In the genomic region with DNA sequence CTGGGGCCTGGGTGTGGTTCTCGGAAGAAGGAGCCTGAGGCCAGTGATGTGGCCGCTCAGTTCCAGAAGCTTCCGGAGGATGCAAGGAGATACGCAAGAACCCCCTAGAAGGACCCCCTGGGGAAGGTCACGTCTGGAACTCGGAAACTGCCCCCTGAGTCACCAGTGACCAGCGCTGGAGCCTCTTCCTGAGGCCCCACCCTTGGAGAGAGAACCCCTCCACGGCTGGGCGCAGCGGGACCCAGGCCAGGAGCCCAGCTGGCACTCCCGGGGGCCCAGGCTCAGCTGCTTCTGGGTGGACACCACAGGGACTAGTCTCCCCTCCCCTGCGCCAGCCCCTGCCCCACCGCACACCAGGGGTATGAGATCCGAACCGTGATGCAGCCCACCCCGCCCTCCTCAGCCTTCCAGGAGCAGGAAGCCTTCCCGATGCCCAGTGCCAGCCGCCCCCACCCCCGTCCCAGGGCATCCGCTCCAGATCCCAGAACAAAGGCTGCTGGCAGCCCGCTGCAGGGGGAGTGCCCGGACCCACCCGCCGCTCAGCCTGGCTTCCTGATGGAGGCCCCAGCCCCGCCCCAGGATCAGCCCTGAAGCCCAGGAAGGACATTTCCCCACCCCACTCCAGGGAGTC, we compare ENCODE assay signal across 10 cellular contexts. TPM values are rescaled to one million over a fixed set of nuclear protein-coding genes. Genes with fewer than 3 reads are reported as not detected.
DNase-seq lines count a peak whose midpoint lies in the region; ATAC-seq and TF ChIP-seq lines count a peak whose summit lies in the region.
"Had no signal": no experiment of that assay in that cellular context is flagged by ENCODE, and none has a peak within 500 bp of the region (broad histone marks: within the 10 kb centered on the region; RNA-seq: fewer than 3 reads in every experiment).

No MANE protein-coding gene starts in this region.

- intact Hi-C loops in Caco-2 (cut with micrococcal nuclease; ENCODE audit: unreplicated experiment) (no loop called here), psoas muscle (cut with DNase I) (no loop called here), A673 (cut with micrococcal nuclease; ENCODE audit: unreplicated experiment) (no loop called here)

- DNase-seq in Caco-2 (peak in 1 of 2 experiments; percentile 20), T1000 (lab: John Stamatoyannopoulos, UW) (peak; percentile 17), fibroblast of villous mesenchyme (ENCODE audit: low read depth) (peak; percentile 83), psoas muscle (peak; percentile 57 to 74), HEK293T (ENCODE audit: extremely low spot score) (no peak), HPDE6-E6E7 (ENCODE audit: extremely low spot score) (no peak), A673 (ENCODE audit: low spot score) (no peak)
- no peak for DNase-seq in activated T-cell treated with anti-CD3 and anti-CD28 coated beads, Interleukin-2, amount 50 U/mL, for 72 hours
- DNase-seq: activated B cell treated with CpG ODN at 0.5 μM for 24 hours; CD8-positive, alpha-beta T cell had no signal

- H3K27ac ChIP-seq in psoas muscle: peak overlapping the region; percentile 85
- no peak overlapping the region for H3K27ac ChIP-seq in A673 (ENCODE audit: low read depth, low read length, poor library complexity, severe bottlenecking)

- H3K4me1 ChIP-seq in Caco-2 (peaks cover 95% of the 10 kb centered on the region), psoas muscle (peaks cover 68% of the 10 kb centered on the region), A673 (ENCODE audit: insufficient read depth, low read length, poor library complexity, severe bottlenecking) (no peaks in the 10 kb centered on the region)

- peaks cover 99% of the 10 kb centered on the region for H3K36me3 Mint-ChIP-seq in Caco-2 (ENCODE audit: insufficient read depth, unreplicated experiment)
- H3K36me3 Mint-ChIP-seq in activated T-cell treated with anti-CD3 and anti-CD28 coated beads, Interleukin-2, amount 50 U/mL, for 72 hours (ENCODE audit: insufficient read depth in 2 of 2): no peaks in the 10 kb centered on the region
- H3K36me3 Mint-ChIP-seq: CD8-positive, alpha-beta T cell had no signal

- H3K4me3 ChIP-seq in Caco-2 (ENCODE audit: low read depth, low read length): no peak overlapping the region
- no peak overlapping the region for H3K4me3 ChIP-seq in fibroblast of villous mesenchyme (ENCODE audit: low read depth, low read length)
- H3K4me3 ChIP-seq in psoas muscle: no peak overlapping the region
- no peak overlapping the region for H3K4me3 ChIP-seq in A673 (ENCODE audit: low read depth, low read length, poor library complexity, severe bottlenecking)

- peak overlapping the region; percentile 85 for H3K27ac Mint-ChIP-seq in Caco-2 (ENCODE audit: unreplicated experiment)
- no peak overlapping the region for H3K27ac Mint-ChIP-seq in activated T-cell treated with anti-CD3 and anti-CD28 coated beads, Interleukin-2, amount 50 U/mL, for 72 hours
- H3K27ac Mint-ChIP-seq: activated B cell treated with CpG ODN at 0.5 μM for 24 hours; CD8-positive, alpha-beta T cell had no signal

- POLR2A ChIA-PET in Caco-2 (lab: Charles Lee) (interaction anchor here (0.6 kb wide), 1 partner anchor 57 kb away, joined by 4 read pairs; no protein-coding TSS in a partner anchor), HEK293T (lab: Yijun Ruan, JAX) (no interaction called here), A673 (lab: Charles Lee; ENCODE audit: low non-redundant PET) (no interaction called here)

- no peak for TF ChIP-seq CTCF in Caco-2 (IDR thresholded peaks at IDR 0.05; ENCODE audit: insufficient read depth in 1 of 2, low read depth in 1 of 2, low read length in 1 of 2, severe bottlenecking in 1 of 2, unreplicated experiment in 1 of 2)
- no peak for TF ChIP-seq CTCF in fibroblast of villous mesenchyme (IDR thresholded peaks at IDR 0.05; ENCODE audit: insufficient read depth, low read depth, low read length)
- no peak for TF ChIP-seq CTCF in psoas muscle (IDR thresholded peaks at IDR 0.05)
- TF ChIP-seq CTCF in A673 (conservative IDR thresholded peaks at IDR 0.05; ENCODE audit: low read depth, low read length): no peak

- H3K27me3 ChIP-seq in Caco-2 (replicated peaks; ENCODE audit: control insufficient read depth, insufficient read depth, low read length) (no peaks in the 10 kb centered on the region), psoas muscle (ENCODE audit: insufficient read depth in 3 of 3, low read length in 2 of 3) (no peaks in the 10 kb centered on the region), A673 (replicated peaks; ENCODE audit: insufficient read depth, low read depth, low read length, poor library complexity) (no peaks in the 10 kb centered on the region)

- no peaks in the 10 kb centered on the region for H3K27me3 Mint-ChIP-seq in Caco-2 (ENCODE audit: insufficient read depth, unreplicated experiment)
- peaks cover under 1% of the 10 kb centered on the region for H3K27me3 Mint-ChIP-seq in activated T-cell treated with anti-CD3 and anti-CD28 coated beads, Interleukin-2, amount 50 U/mL, for 72 hours (ENCODE audit: low read depth)
- H3K27me3 Mint-ChIP-seq: activated B cell treated with CpG ODN at 0.5 μM for 24 hours had no signal

- H3K9me3 ChIP-seq in Caco-2: no peaks in the 10 kb centered on the region
- no peaks in the 10 kb centered on the region for H3K9me3 ChIP-seq in psoas muscle
- no peaks in the 10 kb centered on the region for H3K9me3 ChIP-seq in A673 (ENCODE audit: low read depth, low read length, poor library complexity, severe bottlenecking)

- WGBS in psoas muscle, 3 donors: 16 to 37% (median 22%) methylated on average over 17 to 25 of the region's 25 CpGs

- H3K4me1 Mint-ChIP-seq in Caco-2 (ENCODE audit: low read depth, unreplicated experiment): peaks cover 43% of the 10 kb centered on the region
- H3K4me1 Mint-ChIP-seq in activated T-cell treated with anti-CD3 and anti-CD28 coated beads, Interleukin-2, amount 50 U/mL, for 72 hours (ENCODE audit: low read depth): no peaks in the 10 kb centered on the region
- H3K4me1 Mint-ChIP-seq: activated B cell treated with CpG ODN at 0.5 μM for 24 hours had no signal

- BruUV-seq in Caco-2 (replicated peaks; lab: Mats Ljungman, UMichigan) (no TSS peak), A673 (replicated peaks; lab: Mats Ljungman, UMichigan) (no TSS peak)

- peak in 2 of 4 donors; percentile 5 to 7 for ATAC-seq in psoas muscle
- ATAC-seq in activated T-cell treated with anti-CD3 and anti-CD28 coated beads, Interleukin-2, amount 50 U/mL, for 72 hours (replicated peaks in 1 of 2): no peak
- ATAC-seq: CD8-positive, alpha-beta T cell had no signal

- peak overlapping the region; percentile 51 for H3K4me3 Mint-ChIP-seq in Caco-2 (ENCODE audit: unreplicated experiment)
- H3K4me3 Mint-ChIP-seq in activated T-cell treated with anti-CD3 and anti-CD28 coated beads, Interleukin-2, amount 50 U/mL, for 72 hours: no peak overlapping the region
- H3K4me3 Mint-ChIP-seq: activated B cell treated with CpG ODN at 0.5 μM for 24 hours; CD8-positive, alpha-beta T cell had no signal

- no peaks in the 10 kb centered on the region for H3K9me3 Mint-ChIP-seq in Caco-2 (ENCODE audit: unreplicated experiment)
- no peaks in the 10 kb centered on the region for H3K9me3 Mint-ChIP-seq in activated T-cell treated with anti-CD3 and anti-CD28 coated beads, Interleukin-2, amount 50 U/mL, for 72 hours
- H3K9me3 Mint-ChIP-seq: activated B cell treated with CpG ODN at 0.5 μM for 24 hours; CD8-positive, alpha-beta T cell had no signal

- CTCF ChIA-PET in Caco-2 (lab: Charles Lee): interaction anchor here (0.9 kb wide), 1 partner anchor 1180 kb away, joined by 3 read pairs; no protein-coding TSS in a partner anchor
- CTCF ChIA-PET in HEK293T (lab: Yijun Ruan, JAX): no interaction called here
- CTCF ChIA-PET in A673 (lab: Charles Lee): no interaction called here

- H3K36me3 ChIP-seq in Caco-2 (ENCODE audit: control insufficient read depth, insufficient read depth, low read length): peaks cover 28% of the 10 kb centered on the region
- H3K36me3 ChIP-seq in psoas muscle (ENCODE audit: insufficient read depth in 1 of 2, low read depth in 1 of 2): peaks cover 0 to 5% of the 10 kb centered on the region in 2 donors
- no peaks in the 10 kb centered on the region for H3K36me3 ChIP-seq in A673 (ENCODE audit: insufficient read depth, low read length, poor library complexity, severe bottlenecking)

TF ChIP-seq in HEK293T, 16 proteins besides CTCF, POLR2A, EP300 and RAD21 (continues in another document):
- TF ChIP-seq, protein P1, sequence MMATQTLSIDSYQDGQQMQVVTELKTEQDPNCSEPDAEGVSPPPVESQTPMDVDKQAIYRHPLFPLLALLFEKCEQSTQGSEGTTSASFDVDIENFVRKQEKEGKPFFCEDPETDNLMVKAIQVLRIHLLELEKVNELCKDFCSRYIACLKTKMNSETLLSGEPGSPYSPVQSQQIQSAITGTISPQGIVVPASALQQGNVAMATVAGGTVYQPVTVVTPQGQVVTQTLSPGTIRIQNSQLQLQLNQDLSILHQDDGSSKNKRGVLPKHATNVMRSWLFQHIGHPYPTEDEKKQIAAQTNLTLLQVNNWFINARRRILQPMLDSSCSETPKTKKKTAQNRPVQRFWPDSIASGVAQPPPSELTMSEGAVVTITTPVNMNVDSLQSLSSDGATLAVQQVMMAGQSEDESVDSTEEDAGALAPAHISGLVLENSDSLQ (IDR thresholded peaks at IDR 0.05): no peak
- TF ChIP-seq HDGF (IDR thresholded peaks at IDR 0.05; ENCODE audit: borderline replicate concordance): no peak
- TF ChIP-seq SUZ12 (IDR thresholded peaks at IDR 0.05): no peak
- no peak for TF ChIP-seq ARNT (IDR thresholded peaks at IDR 0.05)

RNA-seq across cellular contexts. Expression of gene LAMA5, which starts 7.5 kb away (rescaled TPM):
- total RNA-seq in Caco-2 (2022): 1,050 and 1,125 TPM in 2 replicates
- total RNA-seq in fibroblast of villous mesenchyme: 35.1 and 55.3 TPM in 2 replicates
- 10 to 100 TPM; 27.2 to 74.6 (median 46.5) TPM for total RNA-seq in psoas muscle
- 10 to 100 TPM; 14.4 to 40.5 (median 23.3) TPM for polyA plus RNA-seq in psoas muscle
- under 1 TPM; 0.86 to 0.99 TPM for total RNA-seq in activated T-cell treated with anti-CD3 and anti-CD28 coated beads, Interleukin-2, amount 50 U/mL, for 72 hours
- 4.2 and 13.2 TPM in 2 replicates for total RNA-seq in A673 (2021)

RNA-seq across cellular contexts. Expression of gene RPS21, which starts 27.3 kb away (rescaled TPM):
- total RNA-seq in Caco-2 (2022) (4,496 and 4,723 TPM in 2 replicates), fibroblast of villous mesenchyme (357 and 457 TPM in 2 replicates), psoas muscle (1,000 to 10,000 TPM in 3 of 4 donors, 100 to 1,000 TPM in 1; 602 to 1,206 (median 1,044) TPM), A673 (2021) (1,502 and 1,506 TPM in 2 replicates)
- polyA plus RNA-seq in psoas muscle: 1,000 to 10,000 TPM; 3,473 to 5,162 (median 3,791) TPM
- 1,000 to 10,000 TPM; 2,573 to 2,599 TPM for total RNA-seq in activated T-cell treated with anti-CD3 and anti-CD28 coated beads, Interleukin-2, amount 50 U/mL, for 72 hours

RNA-seq across cellular contexts. Expression of gene CABLES2, which starts 47.5 kb away (rescaled TPM):
- total RNA-seq in Caco-2 (2022): 30.7 and 36.4 TPM in 2 replicates
- total RNA-seq in fibroblast of villous mesenchyme: 1.7 and 1.9 TPM in 2 replicates
- total RNA-seq in psoas muscle: 1 to 10 TPM; 3.0 to 4.2 (median 3.9) TPM
- polyA plus RNA-seq in psoas muscle: 1 to 10 TPM; 2.4 to 4.3 (median 3.5) TPM
- 1 to 10 TPM; 7.1 to 8.3 TPM for total RNA-seq in activated T-cell treated with anti-CD3 and anti-CD28 coated beads, Interleukin-2, amount 50 U/mL, for 72 hours
- total RNA-seq in A673 (2021): 11.8 and 14.1 TPM in 2 replicates

RNA-seq across cellular contexts. Expression of gene ADRM1, which starts 56.8 kb away (rescaled TPM):
- total RNA-seq in Caco-2 (2022) (261 and 263 TPM in 2 replicates), fibroblast of villous mesenchyme (111 and 138 TPM in 2 replicates), psoas muscle (100 to 1,000 TPM; 142 to 280 (median 238) TPM), A673 (2021) (218 and 252 TPM in 2 replicates)
- 100 to 1,000 TPM; 355 to 603 (median 460) TPM for polyA plus RNA-seq in psoas muscle
- total RNA-seq in activated T-cell treated with anti-CD3 and anti-CD28 coated beads, Interleukin-2, amount 50 U/mL, for 72 hours: 100 to 1,000 TPM in 1 of 2 donors, 10 to 100 TPM in 1; 95.4 to 114 TPM

Comparison
In these comparisons a context has a peak if more than half of its experiments do, and no peak if none do; other contexts are left out.
1. DNase-seq: peak in T1000 (single experiment), fibroblast of villous mesenchyme (single experiment) and psoas muscle (2 of 2); none in HEK293T (single experiment), HPDE6-E6E7 (single experiment), activated T-cell treated with anti-CD3 and anti-CD28 coated beads, Interleukin-2, amount 50 U/mL, for 72 hours (0 of 2) and A673 (single experiment).
2. RNA of gene LAMA5, which starts 7.5 kb away (total RNA-seq): 1,050 to 1,125 TPM in Caco-2; 27.2 to 74.6 TPM in psoas muscle, 35.1 to 55.3 TPM in fibroblast of villous mesenchyme, 4.2 to 13.2 TPM in A673 and 0.86 to 0.99 TPM in activated T-cell treated with anti-CD3 and anti-CD28 coated beads, Interleukin-2, amount 50 U/mL, for 72 hours; every median in the first group is over 10 times any median in the second.